In the genomic region with DNA sequence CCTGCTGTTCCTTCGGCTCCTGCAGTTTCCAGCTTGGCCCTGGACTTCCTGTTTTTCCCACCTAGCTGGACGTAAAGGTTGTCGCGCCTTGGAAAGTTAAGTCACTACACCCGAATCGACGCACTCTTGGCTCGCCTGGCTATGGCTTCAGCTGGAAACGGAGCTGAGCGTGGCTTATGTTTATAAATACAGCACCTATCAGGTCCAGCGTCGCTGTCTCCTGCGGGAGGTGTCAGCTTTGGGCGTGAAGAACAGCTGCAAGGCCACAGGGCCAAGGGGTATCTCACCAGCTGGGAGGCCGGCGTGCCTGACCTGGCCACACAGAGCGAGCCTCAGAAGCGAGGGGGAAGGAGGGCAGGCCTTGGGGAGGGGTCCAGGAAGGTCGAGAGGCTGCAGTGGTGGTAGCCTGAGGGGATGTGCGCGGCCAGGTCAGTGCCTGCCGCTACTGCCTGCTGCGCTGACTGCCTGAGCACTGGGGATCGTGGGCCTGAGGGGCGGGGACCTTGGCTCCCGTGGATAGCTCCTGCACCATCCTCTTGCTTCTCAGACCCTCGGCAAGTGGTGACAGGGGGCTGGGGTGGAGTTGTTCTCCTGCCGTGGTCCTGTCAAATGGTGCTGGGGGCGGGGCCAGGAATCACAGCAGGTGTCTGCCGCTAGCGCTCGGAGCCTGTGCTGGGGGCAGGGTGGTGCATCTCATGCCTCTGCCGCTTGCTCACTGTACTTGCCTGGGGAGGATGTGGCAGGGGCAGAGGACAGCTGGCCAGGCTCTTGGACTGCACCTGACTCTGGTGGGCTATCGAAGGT, we compare ENCODE assay signal across 16 cellular contexts. TPM values are rescaled to one million over a fixed set of nuclear protein-coding genes. Genes with fewer than 3 reads are reported as not detected.
DNase-seq lines count a peak whose midpoint lies in the region; ATAC-seq, FAIRE-seq and TF ChIP-seq lines count a peak whose summit lies in the region.
"Had no signal": no experiment of that assay in that cellular context is flagged by ENCODE, and none has a peak within 500 bp of the region (broad histone marks: within the 10 kb centered on the region; RNA-seq: fewer than 3 reads in every experiment).

No MANE protein-coding gene starts in this region.

- peak overlapping the region; percentile 69 for H3K27ac Mint-ChIP-seq in stimulated activated naive B cell treated with anti-CD40 and anti-IgM and Interleukin-4, amounts not matched to agents 10 μg/mL and 1 μg/mL and 100 μg/mL, for 72 hours

- no peak for TF ChIP-seq CTCF in bronchial epithelial cell (IDR thresholded peaks at IDR 0.05; ENCODE audit: insufficient read depth, low read length, severe bottlenecking)

- no peaks in the 10 kb centered on the region for H3K9me3 Mint-ChIP-seq in stimulated activated naive B cell treated with anti-CD40 and anti-IgM and Interleukin-4, amounts not matched to agents 10 μg/mL and 1 μg/mL and 100 μg/mL, for 72 hours

- no peak for ATAC-seq in stimulated activated naive B cell treated with anti-CD40 and anti-IgM and Interleukin-4, amounts not matched to agents 10 μg/mL and 1 μg/mL and 100 μg/mL, for 72 hours (replicated peaks)
- no peak for ATAC-seq in GM18502 (IDR thresholded peaks at IDR 0.05; ENCODE audit: poor library complexity, unreplicated experiment)

- no peak for TF ChIP-seq POLR2A in GM12892 (IDR thresholded peaks at IDR 0.05; ENCODE audit: low read depth, low read length)

- H3K36me3 ChIP-seq in bronchial epithelial cell (ENCODE audit: control insufficient read depth, insufficient read depth, low read length): peaks cover 1% of the 10 kb centered on the region
- H3K36me3 ChIP-seq: transverse colon had no signal

- H3K4me3 Mint-ChIP-seq in stimulated activated naive B cell treated with anti-CD40 and anti-IgM and Interleukin-4, amounts not matched to agents 10 μg/mL and 1 μg/mL and 100 μg/mL, for 72 hours: no peak overlapping the region

- H3K36me3 Mint-ChIP-seq in stimulated activated naive B cell treated with anti-CD40 and anti-IgM and Interleukin-4, amounts not matched to agents 10 μg/mL and 1 μg/mL and 100 μg/mL, for 72 hours: peaks cover 12 to 15% of the 10 kb centered on the region in 2 donors

- no peaks in the 10 kb centered on the region for H3K27me3 ChIP-seq in bronchial epithelial cell (ENCODE audit: control insufficient read depth, insufficient read depth, low read length)
- H3K27me3 ChIP-seq: transverse colon had no signal

- peak; percentile 31 for DNase-seq in NCI-H510A treated with DMSO at 0.1 percent for 48 hours (lab: John Stamatoyannopoulos, UW)
- no peak for DNase-seq in NCI-H510A (lab: John Stamatoyannopoulos, UW)
- DNase-seq in bronchial epithelial cell (ENCODE audit: low read depth): no peak
- DNase-seq in iPS-NIHi7 (ENCODE audit: extremely low spot score): peak; percentile 68
- DNase-seq in stimulated activated naive B cell treated with anti-CD40 and anti-IgM and Interleukin-4, amounts not matched to agents 10 μg/mL and 1 μg/mL and 100 μg/mL, for 72 hours: no peak
- no peak for DNase-seq in RCC 7860 (ENCODE audit: low spot score)
- DNase-seq in GM12892 (ENCODE audit: insufficient read length): no peak
- DNase-seq: activated effector memory CD4-positive, alpha-beta T cell treated with Interleukin-2 at 50 U/mL for 16 hours; Kasumi-1; NCI-H1436; NCI-H226; SIG-M5; transverse colon had no signal

- H3K4me1 Mint-ChIP-seq in stimulated activated naive B cell treated with anti-CD40 and anti-IgM and Interleukin-4, amounts not matched to agents 10 μg/mL and 1 μg/mL and 100 μg/mL, for 72 hours: peaks cover 22 to 29% of the 10 kb centered on the region in 2 donors

- no peak overlapping the region for H3K4me3 ChIP-seq in bronchial epithelial cell (ENCODE audit: low read depth, low read length)
- H3K4me3 ChIP-seq: transverse colon had no signal

- H3K27me3 Mint-ChIP-seq in stimulated activated naive B cell treated with anti-CD40 and anti-IgM and Interleukin-4, amounts not matched to agents 10 μg/mL and 1 μg/mL and 100 μg/mL, for 72 hours: no peaks in the 10 kb centered on the region

- peak; percentile 7 for FAIRE-seq in bronchial epithelial cell (lab: Jason Lieb, UNC)
- no peak for FAIRE-seq in RCC 7860 (lab: Jason Lieb, UNC)
- no peak for FAIRE-seq in GM12892 (lab: Jason Lieb, UNC)
- FAIRE-seq: A204.1, endometrium had no signal

RNA-seq across cellular contexts. Expression of a gene that starts 12.5 kb away (rescaled TPM):
- total RNA-seq in bronchial epithelial cell: 42.4 and 43.1 TPM in 2 replicates
- 8.5 TPM for polyA plus RNA-seq in GM12892 (2012; ENCODE audit: missing spikeins)

RNA-seq across cellular contexts. Expression of a gene that starts 26.3 kb away (rescaled TPM):
- total RNA-seq in bronchial epithelial cell: 22.3 and 24.0 TPM in 2 replicates
- 6.4 TPM for polyA plus RNA-seq in GM12892 (2012; ENCODE audit: missing spikeins)

Comparison
In these comparisons a context has a peak if more than half of its experiments do, and no peak if none do; other contexts are left out.
1. DNase-seq: peak in NCI-H510A treated with DMSO at 0.1 percent for 48 hours (single experiment) and iPS-NIHi7 (single experiment); none in NCI-H510A (single experiment), bronchial epithelial cell (single experiment), stimulated activated naive B cell treated with anti-CD40 and anti-IgM and Interleukin-4, amounts not matched to agents 10 μg/mL and 1 μg/mL and 100 μg/mL, for 72 hours (single experiment), RCC 7860 (single experiment) and GM12892 (single experiment).